ENCODE assay signal across 8 cellular contexts in genomic region chr11:36265793-36266628, GRCh38. TPM values are rescaled to one million over a fixed set of nuclear protein-coding genes. Genes with fewer than 3 reads are reported as not detected.
A peak's percentile ranks its signal among the peaks of the same experiment; 100 is the strongest.
DNase-seq lines count a peak whose midpoint lies in the region; ATAC-seq and TF ChIP-seq lines count a peak whose summit lies in the region.

No MANE protein-coding gene starts in this region.

- no peaks in the 10 kb centered on the region for H3K9me3 ChIP-seq in right cardiac atrium (ENCODE audit: control insufficient read depth, low read length)

- no peak overlapping the region for H3K4me3 ChIP-seq in right cardiac atrium (ENCODE audit: low read length)

- intact Hi-C loops in right cardiac atrium (cut with DNase I): loop anchor here in 3 of 4 donors (2.0 to 10.0 kb wide), 5 partner anchors 441 to 781 kb away; partner anchors contain the start of gene FJX1 (in 1 of the 3)

- H3K4me1 ChIP-seq in right cardiac atrium (ENCODE audit: control insufficient read depth, insufficient read depth, low read length): no peaks in the 10 kb centered on the region

- 40% methylated on average over 13 of the region's 13 CpGs for WGBS in right cardiac atrium

- peak; percentile 82 for ATAC-seq in GM21526 (IDR thresholded peaks at IDR 0.05; ENCODE audit: low FRiP score, unreplicated experiment)
- peak; percentile 66 to 82 for ATAC-seq in right cardiac atrium
- no peak for ATAC-seq in GM21825 (IDR thresholded peaks at IDR 0.05; ENCODE audit: unreplicated experiment)

- DNase-seq in DMS153 (lab: John Stamatoyannopoulos, UW) (peak; percentile 7), SKM-1 (lab: John Stamatoyannopoulos, UW; ENCODE audit: unreplicated experiment) (peak; percentile 12), right cardiac atrium (peak; percentile 34 to 72 (median 64))
- peak; percentile 24 for DNase-seq in activated naive CD8-positive, alpha-beta T cell treated with anti-CD3 and anti-CD28 coated beads, Interleukin-2, amount 50 U/mL, for 16 hours (ENCODE audit: low read depth, low spot score)
- DNase-seq in stimulated activated CD4-positive, alpha-beta T cell treated with anti-CD3 and anti-CD28 coated beads, Interleukin-12 subunit alpha, Interleukin-12 subunit beta, amount 100 ng/mL, for 4 hours: peak; percentile 57

- H3K27ac ChIP-seq in right cardiac atrium (ENCODE audit: low read length): no peak overlapping the region

- TF ChIP-seq CTCF in LNCAP (IDR thresholded peaks at IDR 0.05): peak; percentile 94

- H3K27me3 ChIP-seq in right cardiac atrium (ENCODE audit: control insufficient read depth, insufficient read depth): no peaks in the 10 kb centered on the region

RNA-seq across cellular contexts. Expression of gene COMMD9, which starts 23.2 kb away (rescaled TPM):
- 10 to 100 TPM; 35.8 to 51.8 (median 41.4) TPM for total RNA-seq in right cardiac atrium
- 35.2 TPM for polyA plus RNA-seq in right cardiac atrium

RNA-seq across cellular contexts. Expression of gene PRR5L, which starts 30.1 kb away (rescaled TPM):
- total RNA-seq in right cardiac atrium: 1 to 10 TPM; 1.4 to 5.0 (median 2.6) TPM
- 0.52 TPM for polyA plus RNA-seq in right cardiac atrium

Comparison
In these comparisons a context has a peak if more than half of its experiments do, and no peak if none do; other contexts are left out.
1. DNase-seq: peak in every context shown above with its lines; median percentile 64 in right cardiac atrium; 57 in stimulated activated CD4-positive, alpha-beta T cell treated with anti-CD3 and anti-CD28 coated beads, Interleukin-12 subunit alpha, Interleukin-12 subunit beta, amount 100 ng/mL, for 4 hours; 24 in activated naive CD8-positive, alpha-beta T cell treated with anti-CD3 and anti-CD28 coated beads, Interleukin-2, amount 50 U/mL, for 16 hours; 12 in SKM-1; 7 in DMS153.